Comparison of ENCODE assay signal across 16 cellular contexts in genomic region chr20:24632581-24632980, GRCh38.
A peak's percentile ranks its signal among the peaks of the same experiment; 100 is the strongest.
DNase-seq lines count a peak whose midpoint lies in the region; ATAC-seq, FAIRE-seq and TF ChIP-seq lines count a peak whose summit lies in the region.
"Had no signal": no experiment of that assay in that cellular context is flagged by ENCODE, and none has a peak within 500 bp of the region (broad histone marks: within the 10 kb centered on the region; RNA-seq: fewer than 3 reads in every experiment).

No MANE protein-coding gene starts in this region.

- H3K9ac ChIP-seq in H1 (replicated peaks in 1 of 4; ENCODE audit: extremely low read depth in 1 of 4, low read depth in 3 of 4, low read length in 3 of 4): no peak overlapping the region
- H3K9ac ChIP-seq: GM23248 had no signal

- POLR2A ChIA-PET in A549 (lab: Yijun Ruan, JAX) (no interaction called here), H1 (lab: Charles Lee; ENCODE audit: partially characterized antibody) (no interaction called here)

- H3K4me1 ChIP-seq in A549 (peaks cover 22% of the 10 kb centered on the region), H1 (replicated peaks in 1 of 4; ENCODE audit: control insufficient read depth in 3 of 4, insufficient read depth in 4 of 4, low read length in 3 of 4) (peaks cover 5 to 14% (median 11%) of the 10 kb centered on the region in 4 experiments)

- no peaks in the 10 kb centered on the region for H3K79me1 ChIP-seq in H1 (ENCODE audit: low read depth, low read length)

- H3K4ac ChIP-seq in H1 (replicated peaks; ENCODE audit: insufficient read length, low read depth, low read length): no peak overlapping the region

- no peak overlapping the region for H3K27ac Mint-ChIP-seq in activated T-cell treated with anti-CD3 and anti-CD28 coated beads, Interleukin-2, amount 50 U/mL, for 72 hours

- no peak for TF ChIP-seq POLR2A in A549 (IDR thresholded peaks at IDR 0.05; ENCODE audit: low read length)
- no peak for TF ChIP-seq POLR2A in H1 (IDR thresholded peaks at IDR 0.05; ENCODE audit: control extremely low read depth in 1 of 2, low read depth in 2 of 2, low read length in 2 of 2)

- no peaks in the 10 kb centered on the region for H3K36me3 Mint-ChIP-seq in activated T-cell treated with anti-CD3 and anti-CD28 coated beads, Interleukin-2, amount 50 U/mL, for 72 hours (ENCODE audit: insufficient read depth in 2 of 2)

- H4K8ac ChIP-seq in H1 (ENCODE audit: extremely low read depth, insufficient read depth, low read length): no peak overlapping the region

- no peak overlapping the region for H2BK12ac ChIP-seq in H1 (ENCODE audit: low read depth, low read length)

- CTCF ChIA-PET in A549 (lab: Yijun Ruan, JAX) (interaction anchor here (0.6 to 3.1 kb wide), 2 partner anchors 13 to 15 kb away, joined by 3 to 13 read pairs; no protein-coding TSS in a partner anchor), H1 (lab: Charles Lee; ENCODE audit: partially characterized antibody) (interaction anchor here (1.2 kb wide), 1 partner anchor 31 kb away, joined by 4 read pairs; no protein-coding TSS in a partner anchor)

- DNase-seq in A549 (ENCODE audit: low read depth in 1 of 2, low spot score in 1 of 2): no peak
- peak; percentile 58 for DNase-seq in DMS 273 (lab: John Stamatoyannopoulos, UW; ENCODE audit: unreplicated experiment)
- peak; percentile 62 for DNase-seq in NCI-H524 treated with DMSO at 0.1 percent for 48 hours (lab: John Stamatoyannopoulos, UW)
- DNase-seq in H1 (ENCODE audit: low read depth in 1 of 2, low spot score in 2 of 2): peak in 1 of 2 experiments; percentile 41
- DNase-seq in NCI-H2196 (lab: John Stamatoyannopoulos, UW; ENCODE audit: unreplicated experiment): no peak
- no peak for DNase-seq in activated T-cell treated with anti-CD3 and anti-CD28 coated beads, Interleukin-2, amount 50 U/mL, for 72 hours
- no peak for DNase-seq in NCI-H1417 (lab: John Stamatoyannopoulos, UW)
- DNase-seq: GF-D8; GM23248; NCI-H1436; NCI-H2029; NCI-H510A; NK-92 treated with Interleukin-12 subunit alpha and Interleukin-12 subunit beta, amount 100 ng/mL, for 24 hours had no signal

- no peaks in the 10 kb centered on the region for H3K27me3 ChIP-seq in H1 (replicated peaks in 1 of 4; ENCODE audit: control insufficient read depth in 3 of 4, extremely low read depth in 1 of 4, insufficient read depth in 3 of 4, low read length in 3 of 4)

- no peaks in the 10 kb centered on the region for H3K23me2 ChIP-seq in H1 (ENCODE audit: low read depth, low read length)

- H2BK15ac ChIP-seq in H1 (ENCODE audit: low read length): no peak overlapping the region

- TF ChIP-seq CTCF in A549 (IDR thresholded peaks at IDR 0.05): no peak
- no peak for TF ChIP-seq CTCF in H1 (IDR thresholded peaks at IDR 0.05; ENCODE audit: control extremely low read depth in 1 of 3, insufficient read depth in 1 of 3, low read depth in 1 of 3, low read length in 3 of 3)

- TF ChIP-seq RAD21 in A549 (conservative IDR thresholded peaks at IDR 0.05 in 1 of 2, IDR thresholded peaks at IDR 0.05 in 1 of 2) (no peak), H1 (IDR thresholded peaks at IDR 0.05 in 1 of 2, conservative IDR thresholded peaks at IDR 0.05 in 1 of 2; ENCODE audit: low read depth in 2 of 2, low read length in 2 of 2) (no peak)

- H3K9me3 ChIP-seq in A549 (no peaks in the 10 kb centered on the region; the same call in 2 of the 3 replicates), H1 (ENCODE audit: insufficient read depth in 2 of 2, low read depth in 1 of 2, low read length in 1 of 2) (no peaks in the 10 kb centered on the region)

- H3K18ac ChIP-seq in H1 (ENCODE audit: extremely low read depth, low read length): no peak overlapping the region

- WGBS in A549 (ENCODE audit: missing lambda C conversion rate): 87% methylated on average over 7 of the region's 7 CpGs
- 77% methylated on average over 7 of the region's 7 CpGs; no CpG with 5 or more reads in 1 of the 2 experiments for WGBS in H1 (ENCODE audit: extremely low coverage in 1 of 2, insufficient coverage in 1 of 2, insufficient read length in 1 of 2, insufficient replicate concordance in 2 of 2, low coverage in 1 of 2, low lambda C conversion rate in 2 of 2, missing lambda C conversion rate in 1 of 2), 2 experiments

- no peak overlapping the region for H4K5ac ChIP-seq in H1 (ENCODE audit: insufficient read length, low read depth, low read length)

- ATAC-seq in A549: no peak
- no peak for ATAC-seq in GM19328 (IDR thresholded peaks at IDR 0.05; ENCODE audit: unreplicated experiment)
- no peak for ATAC-seq in activated T-cell treated with anti-CD3 and anti-CD28 coated beads, Interleukin-2, amount 50 U/mL, for 72 hours (replicated peaks in 1 of 2)

- H3K23ac ChIP-seq in H1 (ENCODE audit: insufficient read length): no peak overlapping the region

- H3K4me1 Mint-ChIP-seq in activated T-cell treated with anti-CD3 and anti-CD28 coated beads, Interleukin-2, amount 50 U/mL, for 72 hours (ENCODE audit: low read depth): peaks cover 11% of the 10 kb centered on the region

- TF ChIP-seq EP300 in A549 (IDR thresholded peaks at IDR 0.05) (no peak), H1 (IDR thresholded peaks at IDR 0.05; ENCODE audit: borderline replicate concordance in 1 of 2, low read depth in 2 of 2, low read length in 2 of 2) (no peak)

- no peak overlapping the region for H2BK20ac ChIP-seq in H1 (ENCODE audit: low read length)

- no peak overlapping the region for H3K4me3 Mint-ChIP-seq in activated T-cell treated with anti-CD3 and anti-CD28 coated beads, Interleukin-2, amount 50 U/mL, for 72 hours

- no peak overlapping the region for H2AFZ ChIP-seq in H1 (ENCODE audit: low read length)
- H2AFZ ChIP-seq: GM23248 had no signal

- H2BK120ac ChIP-seq in H1 (replicated peaks; ENCODE audit: low read depth, low read length): no peak overlapping the region

- no peaks in the 10 kb centered on the region for H3K36me3 ChIP-seq in H1 (ENCODE audit: control insufficient read depth in 2 of 4, insufficient read depth in 4 of 4, low read length in 3 of 4)

- H3K27me3 Mint-ChIP-seq in activated T-cell treated with anti-CD3 and anti-CD28 coated beads, Interleukin-2, amount 50 U/mL, for 72 hours (ENCODE audit: low read depth): peaks cover 13% of the 10 kb centered on the region

- FAIRE-seq in A549 (lab: Jason Lieb, UNC) (no peak), H1 (lab: Jason Lieb, UNC) (no peak)
- FAIRE-seq: RCC 7860 had no signal

- H3K9me3 Mint-ChIP-seq in activated T-cell treated with anti-CD3 and anti-CD28 coated beads, Interleukin-2, amount 50 U/mL, for 72 hours: no peaks in the 10 kb centered on the region

- H4K91ac ChIP-seq in H1 (replicated peaks; ENCODE audit: insufficient read length, low read length): no peak overlapping the region

- H2BK5ac ChIP-seq in H1 (ENCODE audit: low read depth, low read length): no peak overlapping the region

- peak overlapping the region; percentile 90 to 92 for H3K27ac ChIP-seq in A549
- H3K27ac ChIP-seq in H1 (ENCODE audit: low read depth, low read length): no peak overlapping the region
- H3K27ac ChIP-seq: GM23248, SK-N-MC had no signal

- H4K20me1 ChIP-seq in H1 (replicated peaks in 1 of 2; ENCODE audit: control insufficient read depth in 1 of 2, insufficient read depth in 2 of 2, low read length in 2 of 2): no peaks in the 10 kb centered on the region

- peak overlapping the region; percentile 77; the same call in 1 of the 2 replicates for H2AK5ac ChIP-seq in H1 (ENCODE audit: low read depth, low read length)

- no peaks in the 10 kb centered on the region for H3K79me2 ChIP-seq in H1 (ENCODE audit: control insufficient read depth in 1 of 2, insufficient read depth in 2 of 2, low read length in 2 of 2)

- H3K14ac ChIP-seq in H1 (ENCODE audit: insufficient read length): no peak overlapping the region

- no peak overlapping the region for H3K56ac ChIP-seq in H1 (replicated peaks; ENCODE audit: insufficient read length, low read depth, low read length)

- H3K4me3 ChIP-seq in A549 (no peak overlapping the region), H1 (ENCODE audit: extremely low read depth in 1 of 4, insufficient read depth in 2 of 4, low read depth in 3 of 4, low read length in 4 of 4) (no peak overlapping the region)
- H3K4me3 ChIP-seq: GM23248, SK-N-MC had no signal

- H3K4me2 ChIP-seq in A549 (no peak overlapping the region), H1 (ENCODE audit: insufficient read depth in 1 of 2, low read depth in 2 of 2, low read length in 2 of 2) (no peak overlapping the region)

TF ChIP-seq in A549, 52 proteins besides CTCF, POLR2A, EP300 and RAD21:
- TF ChIP-seq MYC (IDR thresholded peaks at IDR 0.05; ENCODE audit: borderline replicate concordance, low read length) (no peak), MAFK (IDR thresholded peaks at IDR 0.05; ENCODE audit: partially characterized antibody) (no peak), ELK1 (IDR thresholded peaks at IDR 0.05; ENCODE audit: low read depth, low read length) (no peak), SMC3 (IDR thresholded peaks at IDR 0.05) (no peak), JUNB (IDR thresholded peaks at IDR 0.05) (no peak), CBX8 (IDR thresholded peaks at IDR 0.05) (no peak)

TF ChIP-seq in H1, 55 proteins besides CTCF, POLR2A, EP300 and RAD21:
- TF ChIP-seq BCL11A (IDR thresholded peaks at IDR 0.05; ENCODE audit: low read depth in 2 of 2, low read length in 2 of 2) (no peak), SIN3A (conservative IDR thresholded peaks at IDR 0.05 in 1 of 2, IDR thresholded peaks at IDR 0.05 in 1 of 2; ENCODE audit: low read depth in 1 of 2, low read length in 2 of 2) (no peak), NANOG (IDR thresholded peaks at IDR 0.05; ENCODE audit: insufficient read depth, low read depth, low read length, poor library complexity, severe bottlenecking) (no peak), KDM1A (IDR thresholded peaks at IDR 0.05; ENCODE audit: borderline replicate concordance, low read length) (no peak), RFX5 (IDR thresholded peaks at IDR 0.05; ENCODE audit: borderline replicate concordance, low read depth, low read length) (no peak), CHD2 (IDR thresholded peaks at IDR 0.05; ENCODE audit: low read length) (no peak)

Comparison
In these comparisons a context has a peak if more than half of its experiments do, and no peak if none do; other contexts are left out.
1. DNase-seq: peak in DMS 273 (single experiment) and NCI-H524 treated with DMSO at 0.1 percent for 48 hours (single experiment); none in A549 (0 of 2), NCI-H2196 (single experiment), activated T-cell treated with anti-CD3 and anti-CD28 coated beads, Interleukin-2, amount 50 U/mL, for 72 hours (0 of 2) and NCI-H1417 (0 of 3).